ENCODE assay signal across 8 cellular contexts in genomic region chr3:138417559-138417982, GRCh38.
DNase-seq lines count a peak whose midpoint lies in the region; ATAC-seq lines count a peak whose summit lies in the region.

No MANE protein-coding gene starts in this region.

- DNase-seq in AG08395 (ENCODE audit: low spot score) (peak; percentile 89), NCI-H446 (lab: John Stamatoyannopoulos, UW) (peak; percentile 73 to 90), cerebellar cortex (ENCODE audit: low spot score) (peak; percentile 91), left kidney (ENCODE audit: low read depth, low spot score) (peak; percentile 95)
- peak; percentile 57 for DNase-seq in activated CD4-positive, CD25-positive, alpha-beta regulatory T cell treated with anti-CD3 and anti-CD28 coated beads, Interleukin-2, amount 50 U/mL, for 72 hours
- DNase-seq in stimulated activated CD4-positive, alpha-beta T cell treated with anti-CD3 and anti-CD28 coated beads, Interleukin-2, amount 100 ng/mL, for 48 hours: peak; percentile 69 to 70

- ATAC-seq in GM18868 (IDR thresholded peaks at IDR 0.05; ENCODE audit: unreplicated experiment) (peak; percentile 90), HG03175 (IDR thresholded peaks at IDR 0.05; ENCODE audit: unreplicated experiment) (peak; percentile 87)

Comparison
In these comparisons a context has a peak if more than half of its experiments do, and no peak if none do; other contexts are left out.
1. Peak in every context shown above with its lines: DNase-seq and ATAC-seq.